1 cellular context compared by ENCODE assay signal in genomic region chr5:108696407-108696806, GRCh38.
TF ChIP-seq lines count a peak whose summit lies in the region.

No MANE protein-coding gene starts in this region.

TF ChIP-seq in HEK293, 187 proteins besides CTCF, POLR2A, EP300 and RAD21 (continued from another document):
- TF ChIP-seq, protein P1, sequence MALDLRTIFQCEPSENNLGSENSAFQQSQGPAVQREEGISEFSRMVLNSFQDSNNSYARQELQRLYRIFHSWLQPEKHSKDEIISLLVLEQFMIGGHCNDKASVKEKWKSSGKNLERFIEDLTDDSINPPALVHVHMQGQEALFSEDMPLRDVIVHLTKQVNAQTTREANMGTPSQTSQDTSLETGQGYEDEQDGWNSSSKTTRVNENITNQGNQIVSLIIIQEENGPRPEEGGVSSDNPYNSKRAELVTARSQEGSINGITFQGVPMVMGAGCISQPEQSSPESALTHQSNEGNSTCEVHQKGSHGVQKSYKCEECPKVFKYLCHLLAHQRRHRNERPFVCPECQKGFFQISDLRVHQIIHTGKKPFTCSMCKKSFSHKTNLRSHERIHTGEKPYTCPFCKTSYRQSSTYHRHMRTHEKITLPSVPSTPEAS (tag by site-specific recombination; IDR thresholded peaks at IDR 0.05): no peak
- TF ChIP-seq, protein P2, sequence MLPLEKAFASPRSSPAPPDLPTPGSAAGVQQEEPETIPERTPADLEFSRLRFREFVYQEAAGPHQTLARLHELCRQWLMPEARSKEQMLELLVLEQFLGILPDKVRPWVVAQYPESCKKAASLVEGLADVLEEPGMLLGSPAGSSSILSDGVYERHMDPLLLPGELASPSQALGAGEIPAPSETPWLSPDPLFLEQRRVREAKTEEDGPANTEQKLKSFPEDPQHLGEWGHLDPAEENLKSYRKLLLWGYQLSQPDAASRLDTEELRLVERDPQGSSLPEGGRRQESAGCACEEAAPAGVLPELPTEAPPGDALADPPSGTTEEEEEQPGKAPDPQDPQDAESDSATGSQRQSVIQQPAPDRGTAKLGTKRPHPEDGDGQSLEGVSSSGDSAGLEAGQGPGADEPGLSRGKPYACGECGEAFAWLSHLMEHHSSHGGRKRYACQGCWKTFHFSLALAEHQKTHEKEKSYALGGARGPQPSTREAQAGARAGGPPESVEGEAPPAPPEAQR (tag by site-specific recombination; IDR thresholded peaks at IDR 0.05): no peak
- no peak for TF ChIP-seq PRDM6 (tag by site-specific recombination; IDR thresholded peaks at IDR 0.05)
- TF ChIP-seq ZNF146 (tag by site-specific recombination; IDR thresholded peaks at IDR 0.05): no peak
- no peak for TF ChIP-seq ZNF248 (tag by site-specific recombination; IDR thresholded peaks at IDR 0.05)
- no peak for TF ChIP-seq ZNF350 (tag by site-specific recombination; IDR thresholded peaks at IDR 0.05)
- no peak for TF ChIP-seq ZNF133 (tag by site-specific recombination; IDR thresholded peaks at IDR 0.05)
- peak; percentile 43 for TF ChIP-seq ZNF623 (tag by site-specific recombination; IDR thresholded peaks at IDR 0.05)
- TF ChIP-seq, protein P3, sequence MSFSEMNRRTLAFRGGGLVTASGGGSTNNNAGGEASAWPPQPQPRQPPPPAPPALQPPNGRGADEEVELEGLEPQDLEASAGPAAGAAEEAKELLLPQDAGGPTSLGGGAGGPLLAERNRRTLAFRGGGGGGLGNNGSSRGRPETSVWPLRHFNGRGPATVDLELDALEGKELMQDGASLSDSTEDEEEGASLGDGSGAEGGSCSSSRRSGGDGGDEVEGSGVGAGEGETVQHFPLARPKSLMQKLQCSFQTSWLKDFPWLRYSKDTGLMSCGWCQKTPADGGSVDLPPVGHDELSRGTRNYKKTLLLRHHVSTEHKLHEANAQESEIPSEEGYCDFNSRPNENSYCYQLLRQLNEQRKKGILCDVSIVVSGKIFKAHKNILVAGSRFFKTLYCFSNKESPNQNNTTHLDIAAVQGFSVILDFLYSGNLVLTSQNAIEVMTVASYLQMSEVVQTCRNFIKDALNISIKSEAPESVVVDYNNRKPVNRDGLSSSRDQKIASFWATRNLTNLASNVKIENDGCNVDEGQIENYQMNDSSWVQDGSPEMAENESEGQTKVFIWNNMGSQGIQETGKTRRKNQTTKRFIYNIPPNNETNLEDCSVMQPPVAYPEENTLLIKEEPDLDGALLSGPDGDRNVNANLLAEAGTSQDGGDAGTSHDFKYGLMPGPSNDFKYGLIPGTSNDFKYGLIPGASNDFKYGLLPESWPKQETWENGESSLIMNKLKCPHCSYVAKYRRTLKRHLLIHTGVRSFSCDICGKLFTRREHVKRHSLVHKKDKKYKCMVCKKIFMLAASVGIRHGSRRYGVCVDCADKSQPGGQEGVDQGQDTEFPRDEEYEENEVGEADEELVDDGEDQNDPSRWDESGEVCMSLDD (tag by site-specific recombination; IDR thresholded peaks at IDR 0.05): no peak
